In genomic region chr1:118984990-118985608, GRCh38 we compare ENCODE assay signal across 12 cellular contexts. TPM values are rescaled to one million over a fixed set of nuclear protein-coding genes. Genes with fewer than 3 reads are reported as not detected.
A peak's percentile ranks its signal among the peaks of the same experiment; 100 is the strongest.
DNase-seq lines count a peak whose midpoint lies in the region; ATAC-seq, FAIRE-seq and TF ChIP-seq lines count a peak whose summit lies in the region.
"Had no signal": no experiment of that assay in that cellular context is flagged by ENCODE, and none has a peak within 500 bp of the region (broad histone marks: within the 10 kb centered on the region; RNA-seq: fewer than 3 reads in every experiment).

No MANE protein-coding gene starts in this region.

- H3K27ac Mint-ChIP-seq in neural progenitor cell, result no peak overlapping the region

- no peak for TF ChIP-seq POLR2A in stomach (IDR thresholded peaks at IDR 0.05)

- H3K36me3 ChIP-seq in BJ (ENCODE audit: control insufficient read depth, insufficient read depth, low read length) (no peaks in the 10 kb centered on the region), duodenal mucosa (ENCODE audit: control insufficient read depth in 1 of 2, insufficient read depth in 2 of 2, low read length in 2 of 2) (no peaks in the 10 kb centered on the region), neural progenitor cell (no peaks in the 10 kb centered on the region), stomach (no peaks in the 10 kb centered on the region)

- H3F3A ChIP-seq in neural progenitor cell (ENCODE audit: low read depth), result peaks cover 41% of the 10 kb centered on the region

- peaks cover 45% of the 10 kb centered on the region for H4K20me1 ChIP-seq in neural progenitor cell (ENCODE audit: low read depth)

- ATAC-seq in HG02763 (IDR thresholded peaks at IDR 0.05; ENCODE audit: unreplicated experiment) (no peak), GM18873 (IDR thresholded peaks at IDR 0.05; ENCODE audit: low FRiP score, unreplicated experiment) (no peak)
- ATAC-seq: esophagus mucosa had no signal

- H3K4me3 ChIP-seq in BJ (ENCODE audit: low read depth, low read length) (peak overlapping the region; percentile 67), duodenal mucosa (ENCODE audit: low read depth in 1 of 2, low read length in 2 of 2) (peak overlapping the region; percentile 13 to 50), neural progenitor cell (peak overlapping the region; percentile 10), stomach (peak overlapping the region in 2 of 4 donors; percentile 35 to 40)

- no peak for TF ChIP-seq EP300 in stomach (IDR thresholded peaks at IDR 0.05)

- TF ChIP-seq CTCF in BJ (IDR thresholded peaks at IDR 0.05; ENCODE audit: insufficient read depth, low read depth, low read length) (no peak), neural progenitor cell (IDR thresholded peaks at IDR 0.05) (no peak), stomach (IDR thresholded peaks at IDR 0.05) (no peak)

- no peaks in the 10 kb centered on the region for H3K36me3 Mint-ChIP-seq in neural progenitor cell

- peak overlapping the region; percentile 86 for H3K4me3 Mint-ChIP-seq in neural progenitor cell

- H3K27me3 ChIP-seq in BJ (ENCODE audit: control insufficient read depth, insufficient read depth, low read length) (peaks cover 1% of the 10 kb centered on the region; the same call in 1 of the 2 replicates), duodenal mucosa (ENCODE audit: control insufficient read depth in 1 of 2, insufficient read depth in 2 of 2, low read length in 2 of 2) (peaks cover 96 to 99% of the 10 kb centered on the region in 2 donors), neural progenitor cell (peaks cover 100% of the 10 kb centered on the region), stomach (peaks cover 48 to 100% (median 95%) of the 10 kb centered on the region in 3 donors)

- peak overlapping the region; percentile 55 for H3K4me2 ChIP-seq in neural progenitor cell

- no peak for DNase-seq in BJ (ENCODE audit: low read depth)
- no peak for DNase-seq in GM19239 (ENCODE audit: insufficient read length, low spot score)
- peak; percentile 36 for DNase-seq in neural progenitor cell (ENCODE audit: low spot score)
- DNase-seq in stimulated activated naive CD4-positive, alpha-beta T cell treated with Interleukin-2 at 50 U/mL for 16 hours (lab: John Stamatoyannopoulos, UW), result no peak
- DNase-seq in stomach, result no peak
- DNase-seq: activated gamma-delta T cell treated with Interleukin-2 at 50 U/mL for 16 hours, NCI-H345 had no signal

- H3K9me3 ChIP-seq in duodenal mucosa (ENCODE audit: control insufficient read depth in 1 of 2, low read length in 2 of 2) (no peaks in the 10 kb centered on the region), neural progenitor cell (ENCODE audit: low read depth) (no peaks in the 10 kb centered on the region), stomach (peaks cover 0 to 43% (median 8%) of the 10 kb centered on the region in 4 donors)

- no peak overlapping the region for H2AFZ ChIP-seq in neural progenitor cell (replicated peaks)

- WGBS in stomach, 5 donors, result 14 to 25% (median 19%) methylated on average over 33 of the region's 33 CpGs

- H3K4me1 ChIP-seq in duodenal mucosa (ENCODE audit: control insufficient read depth in 1 of 2, insufficient read depth in 2 of 2, low read length in 2 of 2) (peaks cover 14 to 20% of the 10 kb centered on the region in 2 donors), neural progenitor cell (peaks cover 21% of the 10 kb centered on the region), stomach (peaks cover 25 to 55% (median 43%) of the 10 kb centered on the region in 4 donors)

- peaks cover 94% of the 10 kb centered on the region for H3K27me3 Mint-ChIP-seq in neural progenitor cell (ENCODE audit: insufficient read depth, low read depth)

- H3K9ac ChIP-seq in duodenal mucosa (ENCODE audit: low read depth in 1 of 2, low read length in 2 of 2) (no peak overlapping the region), neural progenitor cell (no peak overlapping the region)

- H3K9me3 Mint-ChIP-seq in neural progenitor cell, result peaks cover 18% of the 10 kb centered on the region

- H3K79me2 ChIP-seq in neural progenitor cell (ENCODE audit: low read depth), result no peaks in the 10 kb centered on the region

- CTCF ChIA-PET in BJ (lab: Yijun Ruan, JAX), result interaction anchor here (1.1 to 1.9 kb wide), 4 partner anchors 9 to 70 kb away, joined by 3 to 8 read pairs (median 3); no protein-coding TSS in a partner anchor

- intact Hi-C loops in stomach (cut with DNase I; ENCODE audit: low total_unique reads), result no loop called here

- POLR2A ChIA-PET in BJ (lab: Charles Lee), result no interaction called here

- FAIRE-seq in GM19239 (lab: Jason Lieb, UNC), result peak; percentile 98
- FAIRE-seq: urothelium cell line had no signal

- H3K27ac ChIP-seq in duodenal mucosa (ENCODE audit: low read depth, low read length) (no peak overlapping the region), neural progenitor cell (no peak overlapping the region), stomach (no peak overlapping the region)

- peaks cover 50% of the 10 kb centered on the region for H3K4me1 Mint-ChIP-seq in neural progenitor cell

RNA-seq across cellular contexts. Expression of gene TBX15, which starts 3.0 kb away (rescaled TPM):
- polyA plus RNA-seq in BJ (2011; rRNA removed) (14.8 and 16.0 TPM in 2 replicates), stomach (under 1 TPM in 1 of 3 donors, not detected in 2; 0.05 TPM)
- 18.0 and 28.7 TPM in 2 replicates for polyA minus RNA-seq in BJ (2011; rRNA and poly(A)+ RNA removed)
- total RNA-seq in neural progenitor cell (ENCODE audit: low replicate concordance) (2.8 and 2.9 TPM in 2 replicates), stomach (under 1 TPM in 1 of 5 donors, not detected in 4; 0.37 TPM)
- total RNA-seq: esophagus mucosa had no signal
